In the genomic region with DNA sequence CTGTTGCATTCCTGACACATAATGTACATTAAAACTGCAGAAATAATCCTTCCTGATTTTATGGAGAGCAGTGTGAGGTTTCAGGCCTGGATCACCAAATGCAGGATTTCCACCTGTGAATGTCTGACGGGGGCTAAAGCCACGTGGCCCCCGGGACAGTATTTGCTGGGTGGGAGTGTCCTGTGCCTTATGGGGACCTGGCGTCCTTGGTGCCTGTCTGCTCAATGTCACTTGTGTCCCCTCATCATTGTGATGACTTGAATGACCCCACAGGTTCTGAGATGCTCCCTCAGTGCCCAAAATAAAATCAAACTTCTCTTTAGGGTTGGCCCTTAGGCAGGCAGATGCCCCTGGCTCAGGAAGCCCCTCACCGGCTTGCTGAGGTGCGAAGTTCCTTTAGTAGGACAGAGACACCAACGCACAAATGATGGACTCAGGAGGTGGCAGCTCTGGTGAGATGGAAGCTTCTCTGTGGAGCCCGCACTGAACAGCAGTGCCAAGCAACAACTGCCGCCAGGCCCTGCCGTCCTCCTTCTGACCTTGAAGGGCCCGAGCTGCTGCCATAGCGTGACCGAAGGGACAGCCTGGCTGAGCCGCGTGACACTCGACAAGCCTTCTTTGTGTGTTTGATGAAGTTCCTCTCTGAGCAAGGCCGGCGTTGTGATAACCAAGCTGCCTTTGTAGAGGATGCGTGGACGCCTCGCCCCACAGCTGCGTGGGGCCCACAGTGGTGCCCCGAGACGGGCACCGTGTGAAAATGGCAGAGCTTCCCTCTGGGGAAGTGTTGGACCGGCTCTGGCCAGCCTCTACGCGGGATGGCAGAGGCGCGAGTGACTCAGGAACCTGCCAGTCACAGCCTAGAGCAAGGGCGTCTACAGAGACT, we compare ENCODE assay signal across 1 cellular context.
A peak's percentile ranks its signal among the peaks of the same experiment; 100 is the strongest.
TF ChIP-seq lines count a peak whose summit lies in the region.

No MANE protein-coding gene starts in this region.

TF ChIP-seq in HEK293, 187 proteins besides CTCF, POLR2A, EP300 and RAD21:
- TF ChIP-seq, protein P1, sequence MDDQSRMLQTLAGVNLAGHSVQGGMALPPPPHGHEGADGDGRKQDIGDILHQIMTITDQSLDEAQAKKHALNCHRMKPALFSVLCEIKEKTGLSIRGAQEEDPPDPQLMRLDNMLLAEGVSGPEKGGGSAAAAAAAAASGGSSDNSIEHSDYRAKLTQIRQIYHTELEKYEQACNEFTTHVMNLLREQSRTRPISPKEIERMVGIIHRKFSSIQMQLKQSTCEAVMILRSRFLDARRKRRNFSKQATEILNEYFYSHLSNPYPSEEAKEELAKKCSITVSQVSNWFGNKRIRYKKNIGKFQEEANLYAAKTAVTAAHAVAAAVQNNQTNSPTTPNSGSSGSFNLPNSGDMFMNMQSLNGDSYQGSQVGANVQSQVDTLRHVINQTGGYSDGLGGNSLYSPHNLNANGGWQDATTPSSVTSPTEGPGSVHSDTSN (CRISPR knock-in tag; IDR thresholded peaks at IDR 0.05): no peak
- TF ChIP-seq HOXD13 (CRISPR knock-in tag; IDR thresholded peaks at IDR 0.05; ENCODE audit: borderline replicate concordance) (no peak), WT1 (tag by site-specific recombination; IDR thresholded peaks at IDR 0.05) (no peak), ZNF488 (tag by site-specific recombination; IDR thresholded peaks at IDR 0.05) (no peak), BCL11B (tag by site-specific recombination; IDR thresholded peaks at IDR 0.05; ENCODE audit: low read depth) (no peak), SCRT2 (tag by site-specific recombination; IDR thresholded peaks at IDR 0.05) (peak; percentile 6; the same call in 1 of the 2 replicates)
